In the genomic region with DNA sequence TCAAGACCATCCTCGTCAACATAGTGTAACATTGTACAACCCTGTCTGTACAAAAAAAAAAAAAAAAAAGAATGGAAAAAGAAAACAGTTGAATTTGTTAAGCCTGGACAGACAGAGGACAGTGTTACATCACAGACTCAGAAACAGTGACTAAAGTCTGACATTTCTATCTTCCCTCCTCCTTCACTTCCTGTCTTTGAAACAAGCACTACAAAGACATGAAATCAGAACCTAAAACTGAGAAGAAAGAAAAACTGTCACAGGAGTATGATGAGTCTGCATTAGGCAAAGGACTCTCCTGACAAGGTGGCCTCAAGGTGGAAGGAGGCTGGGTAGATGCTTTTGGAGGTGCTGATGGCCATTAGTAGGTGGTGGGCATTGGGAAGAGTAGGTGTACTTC, we compare ENCODE assay signal across 12 cellular contexts.
DNase-seq lines count a peak whose midpoint lies in the region; ATAC-seq, FAIRE-seq and TF ChIP-seq lines count a peak whose summit lies in the region.
"Had no signal": no experiment of that assay in that cellular context is flagged by ENCODE, and none has a peak within 500 bp of the region (broad histone marks: within the 10 kb centered on the region; RNA-seq: fewer than 3 reads in every experiment).

No MANE protein-coding gene starts in this region.

- no peak for TF ChIP-seq EP300 in A549 (IDR thresholded peaks at IDR 0.05)

- peak overlapping the region; percentile 22; the same call in 1 of the 3 replicates for H3K4me2 ChIP-seq in A549

- H3K27ac Mint-ChIP-seq in activated naive CD4-positive, alpha-beta T cell treated with anti-CD3 and anti-CD28 coated beads, Interleukin-2, amount 50 U/mL, for 72 hours: peak overlapping the region; percentile 49 to 61

- ATAC-seq in A549 (no peak), GM18517 (IDR thresholded peaks at IDR 0.05; ENCODE audit: unreplicated experiment) (peak; percentile 65), HG03196 (IDR thresholded peaks at IDR 0.05; ENCODE audit: unreplicated experiment) (peak; percentile 60), GM19463 (IDR thresholded peaks at IDR 0.05; ENCODE audit: unreplicated experiment) (no peak), HG03469 (IDR thresholded peaks at IDR 0.05; ENCODE audit: unreplicated experiment) (no peak)
- ATAC-seq in activated naive CD4-positive, alpha-beta T cell treated with anti-CD3 and anti-CD28 coated beads, Interleukin-2, amount 50 U/mL, for 72 hours: peak; percentile 88 to 95
- ATAC-seq: body of pancreas had no signal

- DNase-seq in A549 (ENCODE audit: low read depth in 1 of 2, low spot score in 1 of 2): no peak
- peak in 1 of 2 donors; percentile 8 for DNase-seq in activated naive CD4-positive, alpha-beta T cell treated with anti-CD3 and anti-CD28 coated beads, Interleukin-2, amount 50 U/mL, for 72 hours (ENCODE audit: low spot score in 2 of 2)
- no peak for DNase-seq in HuH-7 (ENCODE audit: low spot score)
- no peak for DNase-seq in C1 segment of cervical spinal cord (lab: John Stamatoyannopoulos, UW)
- DNase-seq: stimulated activated CD4-positive, alpha-beta T cell treated with anti-CD3 and anti-CD28 coated beads, Interleukin-12 subunit alpha, Interleukin-12 subunit beta, amount 100 ng/mL, for 4 hours; testis had no signal

- TF ChIP-seq POLR2A in A549 (IDR thresholded peaks at IDR 0.05; ENCODE audit: low read length): no peak

- no peaks in the 10 kb centered on the region for H3K9me3 ChIP-seq in A549
- H3K9me3 ChIP-seq: body of pancreas, testis had no signal

- H3K36me3 Mint-ChIP-seq in activated naive CD4-positive, alpha-beta T cell treated with anti-CD3 and anti-CD28 coated beads, Interleukin-2, amount 50 U/mL, for 72 hours: no peaks in the 10 kb centered on the region

- no peak overlapping the region for H3K4me3 ChIP-seq in A549
- H3K4me3 ChIP-seq: body of pancreas, testis had no signal

- peaks cover 0 to 4% of the 10 kb centered on the region in 2 donors for H3K9me3 Mint-ChIP-seq in activated naive CD4-positive, alpha-beta T cell treated with anti-CD3 and anti-CD28 coated beads, Interleukin-2, amount 50 U/mL, for 72 hours

- CTCF ChIA-PET in A549 (lab: Yijun Ruan, JAX): no interaction called here

- TF ChIP-seq RAD21 in A549 (conservative IDR thresholded peaks at IDR 0.05 in 1 of 2, IDR thresholded peaks at IDR 0.05 in 1 of 2): no peak

- no peak for FAIRE-seq in A549 (lab: Jason Lieb, UNC)

- peaks cover 43% of the 10 kb centered on the region for H3K4me1 ChIP-seq in A549
- H3K4me1 ChIP-seq: testis had no signal

- POLR2A ChIA-PET in A549 (lab: Yijun Ruan, JAX): no interaction called here

- no peak for TF ChIP-seq CTCF in A549 (IDR thresholded peaks at IDR 0.05)

- peak overlapping the region; percentile 31 to 38; a peak in 4 of 6 replicates for H3K27ac ChIP-seq in A549
- H3K27ac ChIP-seq: testis, VCaP had no signal

- WGBS in A549 (ENCODE audit: missing lambda C conversion rate): 89% methylated on average over 1 of the region's 1 CpG

TF ChIP-seq in A549, 52 proteins besides CTCF, POLR2A, EP300 and RAD21:
- TF ChIP-seq, protein P1, sequence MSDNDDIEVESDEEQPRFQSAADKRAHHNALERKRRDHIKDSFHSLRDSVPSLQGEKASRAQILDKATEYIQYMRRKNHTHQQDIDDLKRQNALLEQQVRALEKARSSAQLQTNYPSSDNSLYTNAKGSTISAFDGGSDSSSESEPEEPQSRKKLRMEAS (IDR thresholded peaks at IDR 0.05): no peak
- TF ChIP-seq, protein P2, sequence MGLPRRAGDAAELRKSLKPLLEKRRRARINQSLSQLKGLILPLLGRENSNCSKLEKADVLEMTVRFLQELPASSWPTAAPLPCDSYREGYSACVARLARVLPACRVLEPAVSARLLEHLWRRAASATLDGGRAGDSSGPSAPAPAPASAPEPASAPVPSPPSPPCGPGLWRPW (IDR thresholded peaks at IDR 0.05): no peak
- TF ChIP-seq FOSL2 (IDR thresholded peaks at IDR 0.05) (no peak), FOSL2 (CRISPR knock-in tag; IDR thresholded peaks at IDR 0.05) (no peak), PHF8 (IDR thresholded peaks at IDR 0.05; ENCODE audit: borderline replicate concordance, low read depth) (no peak), CBX8 (IDR thresholded peaks at IDR 0.05) (no peak), MAZ (IDR thresholded peaks at IDR 0.05; ENCODE audit: borderline replicate concordance, low read depth, low read length) (no peak), NPAS2 (CRISPR knock-in tag; IDR thresholded peaks at IDR 0.05; ENCODE audit: borderline replicate concordance) (no peak), ZC3H11A (IDR thresholded peaks at IDR 0.05) (no peak), GATA3 (IDR thresholded peaks at IDR 0.05; ENCODE audit: borderline replicate concordance) (no peak), JUNB (IDR thresholded peaks at IDR 0.05) (no peak), NFE2L2 (conservative IDR thresholded peaks at IDR 0.05; ENCODE audit: low read length) (no peak), EHMT2 (IDR thresholded peaks at IDR 0.05; ENCODE audit: low read depth) (no peak)
- TF ChIP-seq, protein P3, sequence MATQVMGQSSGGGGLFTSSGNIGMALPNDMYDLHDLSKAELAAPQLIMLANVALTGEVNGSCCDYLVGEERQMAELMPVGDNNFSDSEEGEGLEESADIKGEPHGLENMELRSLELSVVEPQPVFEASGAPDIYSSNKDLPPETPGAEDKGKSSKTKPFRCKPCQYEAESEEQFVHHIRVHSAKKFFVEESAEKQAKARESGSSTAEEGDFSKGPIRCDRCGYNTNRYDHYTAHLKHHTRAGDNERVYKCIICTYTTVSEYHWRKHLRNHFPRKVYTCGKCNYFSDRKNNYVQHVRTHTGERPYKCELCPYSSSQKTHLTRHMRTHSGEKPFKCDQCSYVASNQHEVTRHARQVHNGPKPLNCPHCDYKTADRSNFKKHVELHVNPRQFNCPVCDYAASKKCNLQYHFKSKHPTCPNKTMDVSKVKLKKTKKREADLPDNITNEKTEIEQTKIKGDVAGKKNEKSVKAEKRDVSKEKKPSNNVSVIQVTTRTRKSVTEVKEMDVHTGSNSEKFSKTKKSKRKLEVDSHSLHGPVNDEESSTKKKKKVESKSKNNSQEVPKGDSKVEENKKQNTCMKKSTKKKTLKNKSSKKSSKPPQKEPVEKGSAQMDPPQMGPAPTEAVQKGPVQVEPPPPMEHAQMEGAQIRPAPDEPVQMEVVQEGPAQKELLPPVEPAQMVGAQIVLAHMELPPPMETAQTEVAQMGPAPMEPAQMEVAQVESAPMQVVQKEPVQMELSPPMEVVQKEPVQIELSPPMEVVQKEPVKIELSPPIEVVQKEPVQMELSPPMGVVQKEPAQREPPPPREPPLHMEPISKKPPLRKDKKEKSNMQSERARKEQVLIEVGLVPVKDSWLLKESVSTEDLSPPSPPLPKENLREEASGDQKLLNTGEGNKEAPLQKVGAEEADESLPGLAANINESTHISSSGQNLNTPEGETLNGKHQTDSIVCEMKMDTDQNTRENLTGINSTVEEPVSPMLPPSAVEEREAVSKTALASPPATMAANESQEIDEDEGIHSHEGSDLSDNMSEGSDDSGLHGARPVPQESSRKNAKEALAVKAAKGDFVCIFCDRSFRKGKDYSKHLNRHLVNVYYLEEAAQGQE (IDR thresholded peaks at IDR 0.05): no peak
- TF ChIP-seq, protein P4, sequence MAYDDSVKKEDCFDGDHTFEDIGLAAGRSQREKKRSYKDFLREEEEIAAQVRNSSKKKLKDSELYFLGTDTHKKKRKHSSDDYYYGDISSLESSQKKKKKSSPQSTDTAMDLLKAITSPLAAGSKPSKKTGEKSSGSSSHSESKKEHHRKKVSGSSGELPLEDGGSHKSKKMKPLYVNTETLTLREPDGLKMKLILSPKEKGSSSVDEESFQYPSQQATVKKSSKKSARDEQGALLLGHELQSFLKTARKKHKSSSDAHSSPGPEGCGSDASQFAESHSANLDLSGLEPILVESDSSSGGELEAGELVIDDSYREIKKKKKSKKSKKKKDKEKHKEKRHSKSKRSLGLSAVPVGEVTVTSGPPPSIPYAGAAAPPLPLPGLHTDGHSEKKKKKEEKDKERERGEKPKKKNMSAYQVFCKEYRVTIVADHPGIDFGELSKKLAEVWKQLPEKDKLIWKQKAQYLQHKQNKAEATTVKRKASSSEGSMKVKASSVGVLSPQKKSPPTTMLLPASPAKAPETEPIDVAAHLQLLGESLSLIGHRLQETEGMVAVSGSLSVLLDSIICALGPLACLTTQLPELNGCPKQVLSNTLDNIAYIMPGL (CRISPR knock-in tag; IDR thresholded peaks at IDR 0.05; ENCODE audit: borderline replicate concordance): no peak

Comparison
In these comparisons a context has a peak if more than half of its experiments do, and no peak if none do; other contexts are left out.
1. ATAC-seq: peak in GM18517 (single experiment), HG03196 (single experiment) and activated naive CD4-positive, alpha-beta T cell treated with anti-CD3 and anti-CD28 coated beads, Interleukin-2, amount 50 U/mL, for 72 hours (2 of 2); none in A549 (0 of 2), GM19463 (single experiment) and HG03469 (single experiment).